23 cellular contexts compared by ENCODE assay signal in the genomic region with DNA sequence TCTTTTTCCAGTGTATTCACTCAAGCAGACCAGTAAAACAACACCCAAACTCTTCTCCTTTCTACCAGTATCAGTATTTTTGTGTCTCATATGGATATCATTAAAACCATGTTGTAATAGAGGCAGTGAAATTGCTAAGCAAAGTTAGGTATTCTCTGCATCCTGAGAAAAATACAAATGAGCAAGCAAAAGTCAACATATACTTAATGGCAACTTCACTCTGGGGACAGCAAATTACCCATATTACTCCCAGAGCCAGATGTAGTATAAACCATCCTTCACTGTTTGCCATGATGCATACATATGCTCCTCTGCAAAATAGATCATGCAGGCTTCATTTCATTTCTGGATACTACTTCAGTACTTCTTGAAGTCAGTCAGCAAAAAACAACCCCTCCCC. TPM values are rescaled to one million over a fixed set of nuclear protein-coding genes. Genes with fewer than 3 reads are reported as not detected.
DNase-seq lines count a peak whose midpoint lies in the region; ATAC-seq and TF ChIP-seq lines count a peak whose summit lies in the region.
"Had no signal": no experiment of that assay in that cellular context is flagged by ENCODE, and none has a peak within 500 bp of the region (broad histone marks: within the 10 kb centered on the region; RNA-seq: fewer than 3 reads in every experiment).

No MANE protein-coding gene starts in this region.

- intact Hi-C loops in natural killer cell (cut with micrococcal nuclease) = no loop called here
- intact Hi-C loops in activated CD4-positive, alpha-beta memory T cell treated with anti-CD3 and anti-CD28 coated beads for 36 hours (cut with micrococcal nuclease) = no loop called here

- ATAC-seq in natural killer cell = no peak
- ATAC-seq in natural killer cell treated with Interleukin-12 subunit alpha and Interleukin-12 subunit beta and Interleukin-15 and Interleukin-18, amount 100 ng/mL, for 72 hours = no peak
- no peak for ATAC-seq in stimulated activated naive B cell treated with anti-CD40 and anti-IgM and Interleukin-4, amounts not matched to agents 10 μg/mL and 1 μg/mL and 100 μg/mL, for 72 hours (replicated peaks)
- ATAC-seq: GM12878, Panc1 had no signal

- POLR2A ChIA-PET in HEK293T (lab: Yijun Ruan, JAX) = no interaction called here
- POLR2A ChIA-PET in activated CD4-positive, alpha-beta memory T cell treated with anti-CD3 and anti-CD28 coated beads for 36 hours (lab: Charles Lee) = no interaction called here

- peak overlapping the region; percentile 12 to 30 for H3K27ac Mint-ChIP-seq in natural killer cell
- H3K27ac Mint-ChIP-seq in natural killer cell treated with Interleukin-12 subunit alpha and Interleukin-12 subunit beta and Interleukin-15 and Interleukin-18, amount 100 ng/mL, for 72 hours = no peak overlapping the region
- H3K27ac Mint-ChIP-seq in stimulated activated naive B cell treated with anti-CD40 and anti-IgM and Interleukin-4, amounts not matched to agents 10 μg/mL and 1 μg/mL and 100 μg/mL, for 72 hours = peak overlapping the region; percentile 67
- no peak overlapping the region for H3K27ac Mint-ChIP-seq in activated CD4-positive, alpha-beta memory T cell treated with anti-CD3 and anti-CD28 coated beads for 36 hours

- CTCF ChIA-PET in HEK293T (lab: Yijun Ruan, JAX) = interaction anchor here (0.5 kb wide), 1 partner anchor 175 kb away, joined by 3 read pairs; no protein-coding TSS in a partner anchor
- CTCF ChIA-PET in activated CD4-positive, alpha-beta memory T cell treated with anti-CD3 and anti-CD28 coated beads for 36 hours (lab: Charles Lee) = interaction anchor here (2.6 kb wide), 1 partner anchor 40 kb away, joined by 6 read pairs; no protein-coding TSS in a partner anchor

- H3K4me1 Mint-ChIP-seq in natural killer cell = no peaks in the 10 kb centered on the region
- H3K4me1 Mint-ChIP-seq in natural killer cell treated with Interleukin-12 subunit alpha and Interleukin-12 subunit beta and Interleukin-15 and Interleukin-18, amount 100 ng/mL, for 72 hours (ENCODE audit: low read depth in 2 of 2) = no peaks in the 10 kb centered on the region
- H3K4me1 Mint-ChIP-seq in stimulated activated naive B cell treated with anti-CD40 and anti-IgM and Interleukin-4, amounts not matched to agents 10 μg/mL and 1 μg/mL and 100 μg/mL, for 72 hours = no peaks in the 10 kb centered on the region
- no peaks in the 10 kb centered on the region for H3K4me1 Mint-ChIP-seq in activated CD4-positive, alpha-beta memory T cell treated with anti-CD3 and anti-CD28 coated beads for 36 hours (ENCODE audit: low read depth)
- H3K4me1 Mint-ChIP-seq: H9, IgD-negative memory B cell had no signal

- no peaks in the 10 kb centered on the region for H3K9me3 Mint-ChIP-seq in natural killer cell
- no peaks in the 10 kb centered on the region for H3K9me3 Mint-ChIP-seq in natural killer cell treated with Interleukin-12 subunit alpha and Interleukin-12 subunit beta and Interleukin-15 and Interleukin-18, amount 100 ng/mL, for 72 hours
- H3K9me3 Mint-ChIP-seq in stimulated activated naive B cell treated with anti-CD40 and anti-IgM and Interleukin-4, amounts not matched to agents 10 μg/mL and 1 μg/mL and 100 μg/mL, for 72 hours = no peaks in the 10 kb centered on the region
- no peaks in the 10 kb centered on the region for H3K9me3 Mint-ChIP-seq in activated CD4-positive, alpha-beta memory T cell treated with anti-CD3 and anti-CD28 coated beads for 36 hours
- H3K9me3 Mint-ChIP-seq: H9, IgD-negative memory B cell had no signal

- peaks cover 16% of the 10 kb centered on the region for H3K36me3 Mint-ChIP-seq in natural killer cell
- H3K36me3 Mint-ChIP-seq in natural killer cell treated with Interleukin-12 subunit alpha and Interleukin-12 subunit beta and Interleukin-15 and Interleukin-18, amount 100 ng/mL, for 72 hours = peaks cover 12% of the 10 kb centered on the region
- H3K36me3 Mint-ChIP-seq in stimulated activated naive B cell treated with anti-CD40 and anti-IgM and Interleukin-4, amounts not matched to agents 10 μg/mL and 1 μg/mL and 100 μg/mL, for 72 hours = peaks cover 15% of the 10 kb centered on the region in 2 donors
- peaks cover 22% of the 10 kb centered on the region for H3K36me3 Mint-ChIP-seq in activated CD4-positive, alpha-beta memory T cell treated with anti-CD3 and anti-CD28 coated beads for 36 hours

- no peaks in the 10 kb centered on the region for H3K27me3 Mint-ChIP-seq in natural killer cell (ENCODE audit: low read depth in 2 of 2)
- H3K27me3 Mint-ChIP-seq in natural killer cell treated with Interleukin-12 subunit alpha and Interleukin-12 subunit beta and Interleukin-15 and Interleukin-18, amount 100 ng/mL, for 72 hours = no peaks in the 10 kb centered on the region
- H3K27me3 Mint-ChIP-seq in stimulated activated naive B cell treated with anti-CD40 and anti-IgM and Interleukin-4, amounts not matched to agents 10 μg/mL and 1 μg/mL and 100 μg/mL, for 72 hours = no peaks in the 10 kb centered on the region
- no peaks in the 10 kb centered on the region for H3K27me3 Mint-ChIP-seq in activated CD4-positive, alpha-beta memory T cell treated with anti-CD3 and anti-CD28 coated beads for 36 hours
- H3K27me3 Mint-ChIP-seq: IgD-negative memory B cell had no signal

- H3K4me3 ChIP-seq in fibroblast of mammary gland (ENCODE audit: control insufficient read depth, low read depth, low read length) = no peak overlapping the region
- H3K4me3 ChIP-seq: GM12878, SJCRH30 had no signal

- TF ChIP-seq CTCF in natural killer cell (IDR thresholded peaks at IDR 0.05) = no peak
- TF ChIP-seq CTCF in fibroblast of mammary gland (conservative IDR thresholded peaks at IDR 0.05; ENCODE audit: control insufficient read depth, insufficient read depth, low read depth, low read length) = no peak

- DNase-seq in natural killer cell (no peak), NCI-H1930 (lab: John Stamatoyannopoulos, UW) (peak; percentile 46 to 48), fibroblast of mammary gland (ENCODE audit: low read depth) (peak; percentile 27), HEK293T (ENCODE audit: extremely low spot score) (no peak), NCI-H128 (lab: John Stamatoyannopoulos, UW; ENCODE audit: unreplicated experiment) (no peak)
- DNase-seq in natural killer cell treated with Interleukin-12 subunit alpha and Interleukin-12 subunit beta and Interleukin-15 and Interleukin-18, amount 100 ng/mL, for 72 hours (ENCODE audit: low spot score) = no peak
- no peak for DNase-seq in stimulated activated naive B cell treated with anti-CD40 and anti-IgM and Interleukin-4, amounts not matched to agents 10 μg/mL and 1 μg/mL and 100 μg/mL, for 72 hours
- no peak for DNase-seq in activated CD4-positive, alpha-beta memory T cell treated with anti-CD3 and anti-CD28 coated beads for 36 hours
- DNase-seq: C1 segment of cervical spinal cord, COR-L47, DMS 273 treated with DMSO at 0.1 percent for 48 hours, GDM1, H9, Karpas-422, NCI-H1048, NCI-H1436 treated with DMSO at 0.1 percent for 48 hours, NCI-H2029 treated with DMSO at 0.1 percent for 48 hours, NCI-H2171, NCI-H526, SJCRH30 had no signal

- H3K4me3 Mint-ChIP-seq in natural killer cell = no peak overlapping the region
- no peak overlapping the region for H3K4me3 Mint-ChIP-seq in natural killer cell treated with Interleukin-12 subunit alpha and Interleukin-12 subunit beta and Interleukin-15 and Interleukin-18, amount 100 ng/mL, for 72 hours
- no peak overlapping the region for H3K4me3 Mint-ChIP-seq in stimulated activated naive B cell treated with anti-CD40 and anti-IgM and Interleukin-4, amounts not matched to agents 10 μg/mL and 1 μg/mL and 100 μg/mL, for 72 hours
- no peak overlapping the region for H3K4me3 Mint-ChIP-seq in activated CD4-positive, alpha-beta memory T cell treated with anti-CD3 and anti-CD28 coated beads for 36 hours
- H3K4me3 Mint-ChIP-seq: H9, IgD-negative memory B cell had no signal

TF ChIP-seq in HEK293T, 16 proteins besides CTCF, POLR2A, EP300 and RAD21:
- TF ChIP-seq TARDBP (IDR thresholded peaks at IDR 0.05) (no peak), SP1 (IDR thresholded peaks at IDR 0.05) (no peak), CTBP1 (IDR thresholded peaks at IDR 0.05; ENCODE audit: borderline replicate concordance) (no peak)
- TF ChIP-seq, protein P1, sequence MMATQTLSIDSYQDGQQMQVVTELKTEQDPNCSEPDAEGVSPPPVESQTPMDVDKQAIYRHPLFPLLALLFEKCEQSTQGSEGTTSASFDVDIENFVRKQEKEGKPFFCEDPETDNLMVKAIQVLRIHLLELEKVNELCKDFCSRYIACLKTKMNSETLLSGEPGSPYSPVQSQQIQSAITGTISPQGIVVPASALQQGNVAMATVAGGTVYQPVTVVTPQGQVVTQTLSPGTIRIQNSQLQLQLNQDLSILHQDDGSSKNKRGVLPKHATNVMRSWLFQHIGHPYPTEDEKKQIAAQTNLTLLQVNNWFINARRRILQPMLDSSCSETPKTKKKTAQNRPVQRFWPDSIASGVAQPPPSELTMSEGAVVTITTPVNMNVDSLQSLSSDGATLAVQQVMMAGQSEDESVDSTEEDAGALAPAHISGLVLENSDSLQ (IDR thresholded peaks at IDR 0.05) = no peak

RNA-seq across cellular contexts. Expression of a gene that starts 22.1 kb away (rescaled TPM):
- total RNA-seq in natural killer cell = 10 to 100 TPM; 37.8 to 51.0 (median 46.1) TPM
- total RNA-seq in natural killer cell treated with Interleukin-12 subunit alpha and Interleukin-12 subunit beta and Interleukin-15 and Interleukin-18, amount 100 ng/mL, for 72 hours = 10 to 100 TPM; 49.0 to 51.7 TPM
- total RNA-seq in activated CD4-positive, alpha-beta memory T cell treated with anti-CD3 and anti-CD28 coated beads for 36 hours = 10 to 100 TPM; 50.4 to 58.3 TPM

RNA-seq across cellular contexts. Expression of a gene that starts 22.6 kb away (rescaled TPM):
- 10 to 100 TPM; 15.8 to 30.6 (median 25.2) TPM for total RNA-seq in natural killer cell
- total RNA-seq in natural killer cell treated with Interleukin-12 subunit alpha and Interleukin-12 subunit beta and Interleukin-15 and Interleukin-18, amount 100 ng/mL, for 72 hours = 10 to 100 TPM in 1 of 2 donors, 1 to 10 TPM in 1; 9.3 to 11.5 TPM
- total RNA-seq in activated CD4-positive, alpha-beta memory T cell treated with anti-CD3 and anti-CD28 coated beads for 36 hours = 10 to 100 TPM; 11.2 to 13.8 TPM

RNA-seq across cellular contexts. Expression of a gene that starts 40.0 kb away (rescaled TPM):
- total RNA-seq in natural killer cell = 10 to 100 TPM; 17.9 to 20.1 (median 20.0) TPM
- total RNA-seq in natural killer cell treated with Interleukin-12 subunit alpha and Interleukin-12 subunit beta and Interleukin-15 and Interleukin-18, amount 100 ng/mL, for 72 hours = 10 to 100 TPM; 14.0 to 14.9 TPM
- 10 to 100 TPM; 13.6 to 16.7 TPM for total RNA-seq in activated CD4-positive, alpha-beta memory T cell treated with anti-CD3 and anti-CD28 coated beads for 36 hours

Comparison
In these comparisons a context has a peak if more than half of its experiments do, and no peak if none do; other contexts are left out.
1. H3K27ac Mint-ChIP-seq: peak in natural killer cell (2 of 2) and stimulated activated naive B cell treated with anti-CD40 and anti-IgM and Interleukin-4, amounts not matched to agents 10 μg/mL and 1 μg/mL and 100 μg/mL, for 72 hours (single experiment); none in natural killer cell treated with Interleukin-12 subunit alpha and Interleukin-12 subunit beta and Interleukin-15 and Interleukin-18, amount 100 ng/mL, for 72 hours (0 of 2) and activated CD4-positive, alpha-beta memory T cell treated with anti-CD3 and anti-CD28 coated beads for 36 hours (single experiment).
2. DNase-seq: peak in NCI-H1930 (2 of 2) and fibroblast of mammary gland (single experiment); none in natural killer cell (single experiment), natural killer cell treated with Interleukin-12 subunit alpha and Interleukin-12 subunit beta and Interleukin-15 and Interleukin-18, amount 100 ng/mL, for 72 hours (single experiment), stimulated activated naive B cell treated with anti-CD40 and anti-IgM and Interleukin-4, amounts not matched to agents 10 μg/mL and 1 μg/mL and 100 μg/mL, for 72 hours (single experiment), HEK293T (single experiment), activated CD4-positive, alpha-beta memory T cell treated with anti-CD3 and anti-CD28 coated beads for 36 hours (single experiment) and NCI-H128 (single experiment).